In the genomic region with DNA sequence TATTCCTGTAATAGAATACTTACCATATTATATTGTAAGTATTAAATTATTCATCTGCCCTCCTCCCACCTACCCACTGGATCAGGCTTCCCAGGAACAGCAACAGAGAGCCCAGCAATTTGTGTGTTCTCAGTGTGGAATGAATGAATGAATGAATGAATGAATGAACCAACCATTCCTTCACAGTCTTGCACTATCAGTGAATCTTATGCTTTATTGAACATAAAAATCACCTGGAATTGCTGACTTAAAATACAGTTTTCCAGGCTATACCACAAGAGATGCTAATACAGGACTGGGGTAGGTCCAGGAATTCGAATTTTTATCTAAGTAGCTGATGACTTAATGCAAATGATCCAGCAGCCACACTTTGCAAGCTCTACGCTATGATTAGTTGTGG, we compare ENCODE assay signal across 29 cellular contexts. TPM values are rescaled to one million over a fixed set of nuclear protein-coding genes. Genes with fewer than 3 reads are reported as not detected.
"Had no signal": no experiment of that assay in that cellular context is flagged by ENCODE, and none has a peak within 500 bp of the region (broad histone marks: within the 10 kb centered on the region; RNA-seq: fewer than 3 reads in every experiment).

No MANE protein-coding gene starts in this region.

- H3K9me3 ChIP-seq: colonic mucosa, esophagus muscularis mucosa, esophagus squamous epithelium, gastrocnemius medialis, gastroesophageal sphincter had no signal

- H3K4me3 ChIP-seq: colonic mucosa, coronary artery, dorsolateral prefrontal cortex, esophagus muscularis mucosa, esophagus squamous epithelium, gastrocnemius medialis, gastroesophageal sphincter, heart left ventricle, heart right ventricle, hepatocyte had no signal

- H3K4me2 ChIP-seq: hepatocyte had no signal

- FAIRE-seq: endometrium, endothelial cell of umbilical vein, frontal cortex had no signal

- H3K79me2 ChIP-seq: hepatocyte had no signal

- H3K4me1 ChIP-seq: colonic mucosa, esophagus squamous epithelium, foreskin keratinocyte, gastrocnemius medialis had no signal

- DNase-seq: colonic mucosa; cortex of kidney; dermis blood vessel endothelial cell; dorsolateral prefrontal cortex; effector CD4-positive, alpha-beta T cell; effector CD8-positive, alpha-beta T cell; effector memory CD4-positive, alpha-beta T cell; effector memory CD8-positive, alpha-beta T cell; endodermal cell; erythroblast; esophagus squamous epithelium; foreskin fibroblast; foreskin keratinocyte; foreskin melanocyte; gastrocnemius medialis; glutamatergic neuron; head of caudate nucleus; heart left ventricle; heart right ventricle had no signal

- H3K36me3 ChIP-seq: colonic mucosa, esophagus muscularis mucosa, esophagus squamous epithelium, gastrocnemius medialis, gastroesophageal sphincter, heart left ventricle, heart right ventricle had no signal

- H2AFZ ChIP-seq: hepatocyte had no signal

- H3K27me3 ChIP-seq: colonic mucosa, dorsolateral prefrontal cortex, esophagus muscularis mucosa, esophagus squamous epithelium, foreskin keratinocyte, gastrocnemius medialis, gastroesophageal sphincter, heart left ventricle, hepatocyte had no signal

- ATAC-seq: effector memory CD8-positive, alpha-beta T cell; esophagus mucosa; foreskin keratinocyte; gastrocnemius medialis; gastroesophageal sphincter; heart left ventricle; heart right ventricle had no signal

- H3K27ac ChIP-seq: colonic mucosa, coronary artery, dorsolateral prefrontal cortex, epithelial cell of prostate, esophagus muscularis mucosa, esophagus squamous epithelium, foreskin keratinocyte, gastrocnemius medialis, gastroesophageal sphincter, heart left ventricle, heart right ventricle, hepatocyte had no signal

RNA-seq across cellular contexts. Expression of gene DOCK8, which starts 51.6 kb away (rescaled TPM):
- polyA plus RNA-seq: fibroblast of lung had no signal
